In the genomic region with DNA sequence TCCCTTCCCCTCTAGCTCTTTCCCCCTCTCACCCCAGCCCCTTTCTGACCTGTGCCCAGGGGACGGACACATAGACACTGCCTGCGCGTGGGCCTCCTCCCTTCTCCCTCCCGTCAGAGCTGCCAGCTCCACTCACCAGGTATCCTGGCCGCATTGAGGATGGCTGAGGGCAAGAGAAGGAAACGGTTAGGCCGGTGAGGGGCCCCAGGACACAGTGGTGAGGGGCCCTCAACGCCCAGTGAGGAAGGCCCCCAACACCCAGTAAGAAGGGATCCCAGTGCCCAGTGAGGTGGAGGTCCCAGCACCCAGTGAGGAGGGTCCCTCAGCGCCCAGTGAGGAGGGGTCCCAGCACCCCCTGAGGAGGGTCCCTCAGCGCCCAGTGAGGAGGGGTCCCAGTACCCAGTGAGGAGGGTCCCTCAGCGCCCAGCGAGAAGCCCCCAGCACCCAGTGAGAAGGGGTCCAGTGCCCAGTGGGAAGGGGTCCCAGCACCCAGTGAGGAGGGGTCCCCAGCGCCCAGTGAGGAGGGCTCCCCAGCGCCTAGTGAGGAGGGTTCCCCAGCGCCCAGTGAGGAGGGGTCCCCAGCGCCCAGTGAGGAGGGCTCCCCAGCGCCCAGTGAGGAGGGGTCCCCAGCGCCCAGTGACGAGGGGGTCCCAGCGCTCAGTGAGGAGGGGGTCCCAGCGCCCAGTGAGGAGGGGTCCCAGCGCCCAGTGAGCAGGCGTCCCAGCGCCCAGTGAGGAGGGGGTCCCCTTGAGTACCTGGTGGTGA, we compare ENCODE assay signal across 1 cellular context.
TF ChIP-seq lines count a peak whose summit lies in the region.

No MANE protein-coding gene starts in this region.

TF ChIP-seq in Ishikawa, 13 proteins besides CTCF, POLR2A, EP300 and RAD21:
- TF ChIP-seq, protein P1, sequence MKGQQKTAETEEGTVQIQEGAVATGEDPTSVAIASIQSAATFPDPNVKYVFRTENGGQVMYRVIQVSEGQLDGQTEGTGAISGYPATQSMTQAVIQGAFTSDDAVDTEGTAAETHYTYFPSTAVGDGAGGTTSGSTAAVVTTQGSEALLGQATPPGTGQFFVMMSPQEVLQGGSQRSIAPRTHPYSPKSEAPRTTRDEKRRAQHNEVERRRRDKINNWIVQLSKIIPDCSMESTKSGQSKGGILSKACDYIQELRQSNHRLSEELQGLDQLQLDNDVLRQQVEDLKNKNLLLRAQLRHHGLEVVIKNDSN (IDR thresholded peaks at IDR 0.05), result no peak
- TF ChIP-seq TAF1 (IDR thresholded peaks at IDR 0.05; ENCODE audit: low read depth) (no peak), ZBTB7A (IDR thresholded peaks at IDR 0.05; ENCODE audit: low read depth) (peak; percentile 91), NFIC (IDR thresholded peaks at IDR 0.05) (no peak), YY1 (IDR thresholded peaks at IDR 0.05; ENCODE audit: low read depth) (no peak), TEAD4 (IDR thresholded peaks at IDR 0.05) (no peak), EGR1 (IDR thresholded peaks at IDR 0.05) (no peak)
